Comparison of ENCODE assay signal across 8 cellular contexts in genomic region chrX:48917139-48917980, GRCh38. TPM values are rescaled to one million over a fixed set of nuclear protein-coding genes. Genes with fewer than 3 reads are reported as not detected.
DNase-seq lines count a peak whose midpoint lies in the region; ATAC-seq and TF ChIP-seq lines count a peak whose summit lies in the region.

No MANE protein-coding gene starts in this region.

- H3K4me3 ChIP-seq in prostate gland (peak overlapping the region; percentile 53 to 57), urinary bladder (ENCODE audit: low read depth, low read length) (peak overlapping the region; percentile 60)

- H3K27ac ChIP-seq in prostate gland (peak overlapping the region; percentile 30 to 84), urinary bladder (ENCODE audit: low read depth) (peak overlapping the region; percentile 74)

- 23% methylated on average over 18 of the region's 26 CpGs for WGBS in prostate gland
- 16% methylated on average over 26 of the region's 26 CpGs for WGBS in urinary bladder

- intact Hi-C loops in left cardiac atrium (cut with DNase I): no loop called here
- intact Hi-C loops in prostate gland (cut with DNase I): loop anchor here (10.0 kb wide), 1 partner anchor 127 kb away; the partner anchor contains the start of gene TFE3

- H3K4me1 ChIP-seq in prostate gland (replicated peaks) (no peaks in the 10 kb centered on the region), urinary bladder (ENCODE audit: insufficient read depth) (no peaks in the 10 kb centered on the region)

- H3K36me3 Mint-ChIP-seq in HFFc6 (ENCODE audit: low read depth): no peaks in the 10 kb centered on the region
- peaks cover 60% of the 10 kb centered on the region for H3K36me3 Mint-ChIP-seq in T-helper 1 cell treated with Interleukin-12 subunit alpha and Interleukin-12 subunit beta and Interleukin-4 antibody, amounts not matched to agents 30 μg/mL and 1 μg/mL, for 36 hours (ENCODE audit: low read depth)

- no peaks in the 10 kb centered on the region; the same call in 1 of the 2 replicates for H3K27me3 Mint-ChIP-seq in HFFc6 (ENCODE audit: insufficient read depth)
- no peaks in the 10 kb centered on the region for H3K27me3 Mint-ChIP-seq in T-helper 1 cell treated with Interleukin-12 subunit alpha and Interleukin-12 subunit beta and Interleukin-4 antibody, amounts not matched to agents 30 μg/mL and 1 μg/mL, for 36 hours (ENCODE audit: low read depth)

- H3K9me3 Mint-ChIP-seq in HFFc6: no peaks in the 10 kb centered on the region
- no peaks in the 10 kb centered on the region for H3K9me3 Mint-ChIP-seq in T-helper 1 cell treated with Interleukin-12 subunit alpha and Interleukin-12 subunit beta and Interleukin-4 antibody, amounts not matched to agents 30 μg/mL and 1 μg/mL, for 36 hours

- TF ChIP-seq CTCF in HFFc6 (IDR thresholded peaks at IDR 0.05) (peak; percentile 94), prostate gland (IDR thresholded peaks at IDR 0.05) (peak; percentile 78 to 97 (median 96))

- H3K36me3 ChIP-seq in prostate gland: no peaks in the 10 kb centered on the region
- H3K36me3 ChIP-seq in urinary bladder (ENCODE audit: insufficient read depth): no peaks in the 10 kb centered on the region

- peak; percentile 53 to 76 for ATAC-seq in left cardiac atrium

- H3K4me1 Mint-ChIP-seq in HFFc6 (ENCODE audit: low read depth): peaks cover 30% of the 10 kb centered on the region
- peaks cover 33% of the 10 kb centered on the region for H3K4me1 Mint-ChIP-seq in T-helper 1 cell treated with Interleukin-12 subunit alpha and Interleukin-12 subunit beta and Interleukin-4 antibody, amounts not matched to agents 30 μg/mL and 1 μg/mL, for 36 hours (ENCODE audit: low read depth)

- H3K27ac Mint-ChIP-seq in HFFc6: peak overlapping the region; percentile 95
- peak overlapping the region; percentile 96 for H3K27ac Mint-ChIP-seq in T-helper 1 cell treated with Interleukin-12 subunit alpha and Interleukin-12 subunit beta and Interleukin-4 antibody, amounts not matched to agents 30 μg/mL and 1 μg/mL, for 36 hours

- H3K9me3 ChIP-seq in prostate gland: no peaks in the 10 kb centered on the region

- peak overlapping the region; percentile 86 for H3K4me3 Mint-ChIP-seq in HFFc6
- peak overlapping the region; percentile 98 for H3K4me3 Mint-ChIP-seq in T-helper 1 cell treated with Interleukin-12 subunit alpha and Interleukin-12 subunit beta and Interleukin-4 antibody, amounts not matched to agents 30 μg/mL and 1 μg/mL, for 36 hours

- no peak for TF ChIP-seq POLR2A in prostate gland (IDR thresholded peaks at IDR 0.05)

- no peaks in the 10 kb centered on the region for H3K27me3 ChIP-seq in prostate gland (replicated peaks; ENCODE audit: insufficient read depth)

- DNase-seq in ELR (ENCODE audit: low read depth): peak; percentile 89
- DNase-seq in HFFc6: peak; percentile 83
- DNase-seq in NCI-H1694 (lab: John Stamatoyannopoulos, UW): peak; percentile 90
- peak; percentile 19 to 91 (median 68) for DNase-seq in amygdala (lab: John Stamatoyannopoulos, UW)
- peak; percentile 90 for DNase-seq in left cardiac atrium
- DNase-seq in prostate gland (ENCODE audit: low spot score): peak; percentile 85

RNA-seq across cellular contexts. Expression of gene PIM2, which starts 1.5 kb away (rescaled TPM):
- total RNA-seq in HFFc6 (2021; fragmentation: NEBNext Ultra II Directional; extraction: Animal tissue kit (Norgen Biotek cat#: 25700)): 1 to 10 TPM; 5.8 to 7.5 (median 6.5) TPM
- total RNA-seq in left cardiac atrium: 1 to 10 TPM; 4.0 to 5.5 TPM
- 10 to 100 TPM; 12.1 to 23.5 TPM for total RNA-seq in prostate gland
- 4.0 TPM for total RNA-seq in urinary bladder
- 8.4 TPM for polyA plus RNA-seq in urinary bladder

RNA-seq across cellular contexts. Expression of gene SLC35A2, which starts 5.9 kb away (rescaled TPM):
- total RNA-seq in HFFc6 (2021; fragmentation: NEBNext Ultra II Directional; extraction: Animal tissue kit (Norgen Biotek cat#: 25700)): 10 to 100 TPM; 45.0 to 53.7 (median 47.0) TPM
- total RNA-seq in left cardiac atrium: 10 to 100 TPM; 13.8 to 17.4 TPM
- 10 to 100 TPM; 29.7 to 39.0 TPM for total RNA-seq in prostate gland
- 10.5 TPM for total RNA-seq in urinary bladder
- polyA plus RNA-seq in urinary bladder: 18.9 TPM

RNA-seq across cellular contexts. Expression of gene PQBP1, which starts 19.6 kb away (rescaled TPM):
- total RNA-seq in HFFc6 (2021; fragmentation: NEBNext Ultra II Directional; extraction: Animal tissue kit (Norgen Biotek cat#: 25700)): 10 to 100 TPM; 66.3 to 82.1 (median 71.1) TPM
- total RNA-seq in left cardiac atrium: 10 to 100 TPM; 49.5 to 63.7 TPM
- 10 to 100 TPM; 37.1 to 76.6 TPM for total RNA-seq in prostate gland
- 13.9 TPM for total RNA-seq in urinary bladder
- polyA plus RNA-seq in urinary bladder: 102 TPM

RNA-seq across cellular contexts. Expression of gene TIMM17B, which starts 19.8 kb away (rescaled TPM):
- 10 to 100 TPM; 53.0 to 65.2 (median 61.6) TPM for total RNA-seq in HFFc6 (2021; fragmentation: NEBNext Ultra II Directional; extraction: Animal tissue kit (Norgen Biotek cat#: 25700))
- 10 to 100 TPM; 52.4 to 60.3 TPM for total RNA-seq in left cardiac atrium
- 10 to 100 TPM; 58.2 to 85.8 TPM for total RNA-seq in prostate gland
- 15.0 TPM for total RNA-seq in urinary bladder
- polyA plus RNA-seq in urinary bladder: 54.4 TPM

RNA-seq across cellular contexts. Expression of gene OTUD5, which starts 40.0 kb away (rescaled TPM):
- 10 to 100 TPM; 47.6 to 55.0 (median 52.7) TPM for total RNA-seq in HFFc6 (2021; fragmentation: NEBNext Ultra II Directional; extraction: Animal tissue kit (Norgen Biotek cat#: 25700))
- 10 to 100 TPM; 19.0 to 27.0 TPM for total RNA-seq in left cardiac atrium
- 10 to 100 TPM; 44.1 to 84.2 TPM for total RNA-seq in prostate gland
- total RNA-seq in urinary bladder: 21.3 TPM
- polyA plus RNA-seq in urinary bladder: 48.9 TPM

Comparison
In these comparisons a context has a peak if more than half of its experiments do, and no peak if none do; other contexts are left out.
1. Peak in every context shown above with its lines: DNase-seq, ATAC-seq, H3K4me3 ChIP-seq and H3K27ac ChIP-seq.